ENCODE assay signal across 1 cellular context in the genomic region with DNA sequence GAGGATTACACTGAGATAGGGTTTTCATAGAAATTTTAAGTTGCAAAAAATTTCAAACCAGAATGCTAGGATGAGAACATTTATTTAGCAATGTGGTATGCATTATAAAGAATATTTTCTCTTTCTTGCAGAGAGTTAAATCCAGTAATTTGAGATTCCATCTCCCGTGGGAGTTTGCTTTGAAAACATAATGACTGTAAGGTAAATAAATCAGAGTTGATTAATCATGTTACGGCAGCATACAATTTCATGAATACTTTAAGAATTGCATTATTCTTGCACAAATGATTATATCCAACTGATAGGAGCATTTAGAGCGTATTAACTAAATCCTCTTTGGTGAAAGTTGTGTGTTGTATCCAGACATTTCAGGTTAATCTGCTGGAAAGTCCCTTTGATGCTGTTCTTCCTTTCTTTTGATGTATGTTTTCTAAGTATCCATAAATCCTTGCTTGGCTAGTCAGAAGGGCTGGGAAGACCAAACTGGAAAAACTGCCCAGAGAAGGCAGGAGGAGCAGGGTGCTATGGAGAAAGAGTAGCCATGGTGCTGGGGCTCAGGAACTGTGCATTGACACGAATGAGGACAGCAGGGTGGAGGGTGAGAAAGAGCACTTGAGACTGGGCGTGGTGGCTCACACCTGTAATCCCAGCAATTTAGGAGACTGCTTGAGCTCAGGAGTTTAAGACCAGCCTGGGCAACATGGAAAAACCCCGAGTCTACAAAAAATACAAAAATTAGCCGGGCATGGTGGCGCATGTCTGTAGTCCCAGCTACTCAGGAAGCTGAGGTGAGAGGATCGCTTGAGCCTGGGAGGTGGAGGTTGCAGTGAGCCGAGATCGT.
TF ChIP-seq lines count a peak whose summit lies in the region.

No MANE protein-coding gene starts in this region.

TF ChIP-seq in IMR-90, 13 proteins besides CTCF, POLR2A, EP300 and RAD21:
- TF ChIP-seq FOS (IDR thresholded peaks at IDR 0.05; ENCODE audit: low read depth, low read length) (no peak), CEBPB (IDR thresholded peaks at IDR 0.05; ENCODE audit: low read depth, low read length) (0 out of 2 replicates have a peak, but pooled peaks have one; percentile 9)
